Comparison of ENCODE assay signal across 1 cellular context in genomic region chr17:69047368-69048263, GRCh38.
TF ChIP-seq lines count a peak whose summit lies in the region.

No MANE protein-coding gene starts in this region.

TF ChIP-seq in HepG2, 621 proteins besides CTCF, POLR2A, EP300 and RAD21 (continued from another document and continues in another):
- TF ChIP-seq, protein P1, sequence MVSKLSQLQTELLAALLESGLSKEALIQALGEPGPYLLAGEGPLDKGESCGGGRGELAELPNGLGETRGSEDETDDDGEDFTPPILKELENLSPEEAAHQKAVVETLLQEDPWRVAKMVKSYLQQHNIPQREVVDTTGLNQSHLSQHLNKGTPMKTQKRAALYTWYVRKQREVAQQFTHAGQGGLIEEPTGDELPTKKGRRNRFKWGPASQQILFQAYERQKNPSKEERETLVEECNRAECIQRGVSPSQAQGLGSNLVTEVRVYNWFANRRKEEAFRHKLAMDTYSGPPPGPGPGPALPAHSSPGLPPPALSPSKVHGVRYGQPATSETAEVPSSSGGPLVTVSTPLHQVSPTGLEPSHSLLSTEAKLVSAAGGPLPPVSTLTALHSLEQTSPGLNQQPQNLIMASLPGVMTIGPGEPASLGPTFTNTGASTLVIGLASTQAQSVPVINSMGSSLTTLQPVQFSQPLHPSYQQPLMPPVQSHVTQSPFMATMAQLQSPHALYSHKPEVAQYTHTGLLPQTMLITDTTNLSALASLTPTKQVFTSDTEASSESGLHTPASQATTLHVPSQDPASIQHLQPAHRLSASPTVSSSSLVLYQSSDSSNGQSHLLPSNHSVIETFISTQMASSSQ (IDR thresholded peaks at IDR 0.05; ENCODE audit: low read depth): peak; percentile 79; the same call in 1 of the 2 replicates
- TF ChIP-seq, protein P1 (CRISPR knock-in tag; IDR thresholded peaks at IDR 0.05; ENCODE audit: borderline replicate concordance): peak; percentile 93; the same call in 1 of the 2 replicates
- TF ChIP-seq, protein P2, sequence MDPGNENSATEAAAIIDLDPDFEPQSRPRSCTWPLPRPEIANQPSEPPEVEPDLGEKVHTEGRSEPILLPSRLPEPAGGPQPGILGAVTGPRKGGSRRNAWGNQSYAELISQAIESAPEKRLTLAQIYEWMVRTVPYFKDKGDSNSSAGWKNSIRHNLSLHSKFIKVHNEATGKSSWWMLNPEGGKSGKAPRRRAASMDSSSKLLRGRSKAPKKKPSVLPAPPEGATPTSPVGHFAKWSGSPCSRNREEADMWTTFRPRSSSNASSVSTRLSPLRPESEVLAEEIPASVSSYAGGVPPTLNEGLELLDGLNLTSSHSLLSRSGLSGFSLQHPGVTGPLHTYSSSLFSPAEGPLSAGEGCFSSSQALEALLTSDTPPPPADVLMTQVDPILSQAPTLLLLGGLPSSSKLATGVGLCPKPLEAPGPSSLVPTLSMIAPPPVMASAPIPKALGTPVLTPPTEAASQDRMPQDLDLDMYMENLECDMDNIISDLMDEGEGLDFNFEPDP (CRISPR knock-in tag; conservative IDR thresholded peaks at IDR 0.05): 0 out of 2 replicates have a peak, but pooled peaks have one; percentile 58
- TF ChIP-seq MYPOP (CRISPR knock-in tag; IDR thresholded peaks at IDR 0.05) (no peak), ZNF607 (CRISPR knock-in tag; IDR thresholded peaks at IDR 0.05; ENCODE audit: borderline replicate concordance) (no peak), ARID2 (CRISPR knock-in tag; IDR thresholded peaks at IDR 0.05; ENCODE audit: borderline replicate concordance) (no peak), ZNF75D (CRISPR knock-in tag; IDR thresholded peaks at IDR 0.05; ENCODE audit: borderline replicate concordance) (no peak), ZNF572 (CRISPR knock-in tag; IDR thresholded peaks at IDR 0.05) (no peak; the same call in 1 of the 2 replicates), PRDM10 (CRISPR knock-in tag; IDR thresholded peaks at IDR 0.05; ENCODE audit: low read depth) (0 out of 2 replicates have a peak, but pooled peaks have one; percentile 23), IRX3 (CRISPR knock-in tag; IDR thresholded peaks at IDR 0.05; ENCODE audit: borderline replicate concordance, low read depth) (no peak), ZNF121 (CRISPR knock-in tag; IDR thresholded peaks at IDR 0.05) (peak; percentile 48; the same call in 1 of the 2 replicates), MZF1 (CRISPR knock-in tag; IDR thresholded peaks at IDR 0.05; ENCODE audit: borderline replicate concordance) (no peak), E2F2 (CRISPR knock-in tag; IDR thresholded peaks at IDR 0.05; ENCODE audit: borderline replicate concordance) (no peak), ZNF33A (CRISPR knock-in tag; IDR thresholded peaks at IDR 0.05; ENCODE audit: borderline replicate concordance) (no peak), TAF15 (IDR thresholded peaks at IDR 0.05; ENCODE audit: low read depth, low read length, poor library complexity, severe bottlenecking) (no peak), KLF9 (CRISPR knock-in tag; IDR thresholded peaks at IDR 0.05; ENCODE audit: low read depth) (peak; percentile 75), KDM2A (CRISPR knock-in tag; IDR thresholded peaks at IDR 0.05; ENCODE audit: borderline replicate concordance, low read depth) (no peak), SMC3 (IDR thresholded peaks at IDR 0.05; ENCODE audit: low read length) (no peak; the same call in 1 of the 2 replicates), PITX1 (CRISPR knock-in tag; IDR thresholded peaks at IDR 0.05) (peak; percentile 83), RNF2 (conservative IDR thresholded peaks at IDR 0.05; ENCODE audit: low read depth) (no peak), ZNF747 (CRISPR knock-in tag; IDR thresholded peaks at IDR 0.05; ENCODE audit: borderline replicate concordance) (no peak), KAT7 (CRISPR knock-in tag; IDR thresholded peaks at IDR 0.05; ENCODE audit: borderline replicate concordance) (peak; percentile 97), SRY (CRISPR knock-in tag; IDR thresholded peaks at IDR 0.05) (no peak; the same call in 1 of the 2 replicates), ZNF44 (CRISPR knock-in tag; IDR thresholded peaks at IDR 0.05) (no peak; the same call in 1 of the 2 replicates), FOXM1 (CRISPR knock-in tag; IDR thresholded peaks at IDR 0.05) (no peak), ONECUT2 (CRISPR knock-in tag; IDR thresholded peaks at IDR 0.05) (peak; percentile 76), U2AF1 (optimal IDR thresholded peaks at IDR 0.05; ENCODE audit: low read depth, low read length) (no peak), ZNF598 (CRISPR knock-in tag; IDR thresholded peaks at IDR 0.05; ENCODE audit: borderline replicate concordance) (no peak), ZEB1 (IDR thresholded peaks at IDR 0.05; ENCODE audit: insufficient replicate concordance, low read depth) (peak; percentile 40), ZNF17 (CRISPR knock-in tag; IDR thresholded peaks at IDR 0.05) (no peak)
- TF ChIP-seq, protein P3, sequence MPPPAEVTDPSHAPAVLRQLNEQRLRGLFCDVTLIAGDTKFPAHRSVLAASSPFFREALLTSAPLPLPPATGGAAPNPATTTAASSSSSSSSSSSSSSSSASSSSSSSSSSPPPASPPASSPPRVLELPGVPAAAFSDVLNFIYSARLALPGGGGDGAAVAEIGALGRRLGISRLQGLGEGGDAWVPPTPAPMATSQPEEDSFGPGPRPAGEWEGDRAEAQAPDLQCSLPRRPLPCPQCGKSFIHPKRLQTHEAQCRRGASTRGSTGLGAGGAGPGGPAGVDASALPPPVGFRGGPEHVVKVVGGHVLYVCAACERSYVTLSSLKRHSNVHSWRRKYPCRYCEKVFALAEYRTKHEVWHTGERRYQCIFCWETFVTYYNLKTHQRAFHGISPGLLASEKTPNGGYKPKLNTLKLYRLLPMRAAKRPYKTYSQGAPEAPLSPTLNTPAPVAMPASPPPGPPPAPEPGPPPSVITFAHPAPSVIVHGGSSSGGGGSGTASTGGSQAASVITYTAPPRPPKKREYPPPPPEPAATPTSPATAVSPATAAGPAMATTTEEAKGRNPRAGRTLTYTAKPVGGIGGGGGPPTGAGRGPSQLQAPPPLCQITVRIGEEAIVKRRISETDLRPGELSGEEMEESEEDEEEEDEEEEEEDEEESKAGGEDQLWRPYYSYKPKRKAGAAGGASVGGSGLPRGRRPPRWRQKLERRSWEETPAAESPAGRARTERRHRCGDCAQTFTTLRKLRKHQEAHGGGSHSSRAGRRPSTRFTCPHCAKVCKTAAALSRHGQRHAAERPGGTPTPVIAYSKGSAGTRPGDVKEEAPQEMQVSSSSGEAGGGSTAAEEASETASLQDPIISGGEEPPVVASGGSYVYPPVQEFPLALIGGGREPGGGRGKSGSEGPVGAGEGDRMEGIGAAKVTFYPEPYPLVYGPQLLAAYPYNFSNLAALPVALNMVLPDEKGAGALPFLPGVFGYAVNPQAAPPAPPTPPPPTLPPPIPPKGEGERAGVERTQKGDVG (CRISPR knock-in tag; IDR thresholded peaks at IDR 0.05; ENCODE audit: borderline replicate concordance): peak; percentile 90
- TF ChIP-seq, protein P4, sequence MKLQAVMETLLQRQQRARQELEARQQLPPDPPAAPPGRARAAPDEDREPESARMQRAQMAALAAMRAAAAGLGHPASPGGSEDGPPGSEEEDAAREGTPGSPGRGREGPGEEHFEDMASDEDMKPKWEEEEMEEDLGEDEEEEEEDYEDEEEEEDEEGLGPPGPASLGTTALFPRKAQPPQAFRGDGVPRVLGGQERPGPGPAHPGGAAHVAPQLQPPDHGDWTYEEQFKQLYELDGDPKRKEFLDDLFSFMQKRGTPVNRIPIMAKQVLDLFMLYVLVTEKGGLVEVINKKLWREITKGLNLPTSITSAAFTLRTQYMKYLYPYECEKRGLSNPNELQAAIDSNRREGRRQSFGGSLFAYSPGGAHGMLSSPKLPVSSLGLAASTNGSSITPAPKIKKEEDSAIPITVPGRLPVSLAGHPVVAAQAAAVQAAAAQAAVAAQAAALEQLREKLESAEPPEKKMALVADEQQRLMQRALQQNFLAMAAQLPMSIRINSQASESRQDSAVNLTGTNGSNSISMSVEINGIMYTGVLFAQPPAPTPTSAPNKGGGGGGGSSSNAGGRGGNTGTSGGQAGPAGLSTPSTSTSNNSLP (IDR thresholded peaks at IDR 0.05; ENCODE audit: low read depth, low read length): peak; percentile 49; the same call in 1 of the 2 replicates
- TF ChIP-seq, protein P5, sequence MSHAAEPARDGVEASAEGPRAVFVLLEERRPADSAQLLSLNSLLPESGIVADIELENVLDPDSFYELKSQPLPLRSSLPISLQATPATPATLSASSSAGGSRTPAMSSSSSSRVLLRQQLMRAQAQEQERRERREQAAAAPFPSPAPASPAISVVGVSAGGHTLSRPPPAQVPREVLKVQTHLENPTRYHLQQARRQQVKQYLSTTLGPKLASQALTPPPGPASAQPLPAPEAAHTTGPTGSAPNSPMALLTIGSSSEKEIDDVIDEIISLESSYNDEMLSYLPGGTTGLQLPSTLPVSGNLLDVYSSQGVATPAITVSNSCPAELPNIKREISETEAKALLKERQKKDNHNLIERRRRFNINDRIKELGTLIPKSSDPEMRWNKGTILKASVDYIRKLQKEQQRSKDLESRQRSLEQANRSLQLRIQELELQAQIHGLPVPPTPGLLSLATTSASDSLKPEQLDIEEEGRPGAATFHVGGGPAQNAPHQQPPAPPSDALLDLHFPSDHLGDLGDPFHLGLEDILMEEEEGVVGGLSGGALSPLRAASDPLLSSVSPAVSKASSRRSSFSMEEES (CRISPR knock-in tag; IDR thresholded peaks at IDR 0.05): peak; percentile 98
- TF ChIP-seq, protein P6, sequence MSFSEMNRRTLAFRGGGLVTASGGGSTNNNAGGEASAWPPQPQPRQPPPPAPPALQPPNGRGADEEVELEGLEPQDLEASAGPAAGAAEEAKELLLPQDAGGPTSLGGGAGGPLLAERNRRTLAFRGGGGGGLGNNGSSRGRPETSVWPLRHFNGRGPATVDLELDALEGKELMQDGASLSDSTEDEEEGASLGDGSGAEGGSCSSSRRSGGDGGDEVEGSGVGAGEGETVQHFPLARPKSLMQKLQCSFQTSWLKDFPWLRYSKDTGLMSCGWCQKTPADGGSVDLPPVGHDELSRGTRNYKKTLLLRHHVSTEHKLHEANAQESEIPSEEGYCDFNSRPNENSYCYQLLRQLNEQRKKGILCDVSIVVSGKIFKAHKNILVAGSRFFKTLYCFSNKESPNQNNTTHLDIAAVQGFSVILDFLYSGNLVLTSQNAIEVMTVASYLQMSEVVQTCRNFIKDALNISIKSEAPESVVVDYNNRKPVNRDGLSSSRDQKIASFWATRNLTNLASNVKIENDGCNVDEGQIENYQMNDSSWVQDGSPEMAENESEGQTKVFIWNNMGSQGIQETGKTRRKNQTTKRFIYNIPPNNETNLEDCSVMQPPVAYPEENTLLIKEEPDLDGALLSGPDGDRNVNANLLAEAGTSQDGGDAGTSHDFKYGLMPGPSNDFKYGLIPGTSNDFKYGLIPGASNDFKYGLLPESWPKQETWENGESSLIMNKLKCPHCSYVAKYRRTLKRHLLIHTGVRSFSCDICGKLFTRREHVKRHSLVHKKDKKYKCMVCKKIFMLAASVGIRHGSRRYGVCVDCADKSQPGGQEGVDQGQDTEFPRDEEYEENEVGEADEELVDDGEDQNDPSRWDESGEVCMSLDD (CRISPR knock-in tag; IDR thresholded peaks at IDR 0.05; ENCODE audit: borderline replicate concordance): peak; percentile 84; the same call in 1 of the 2 replicates
- TF ChIP-seq, protein P7, sequence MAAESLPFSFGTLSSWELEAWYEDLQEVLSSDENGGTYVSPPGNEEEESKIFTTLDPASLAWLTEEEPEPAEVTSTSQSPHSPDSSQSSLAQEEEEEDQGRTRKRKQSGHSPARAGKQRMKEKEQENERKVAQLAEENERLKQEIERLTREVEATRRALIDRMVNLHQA (CRISPR knock-in tag; IDR thresholded peaks at IDR 0.05): no peak
